ENCODE assay signal across 12 cellular contexts in the genomic region with DNA sequence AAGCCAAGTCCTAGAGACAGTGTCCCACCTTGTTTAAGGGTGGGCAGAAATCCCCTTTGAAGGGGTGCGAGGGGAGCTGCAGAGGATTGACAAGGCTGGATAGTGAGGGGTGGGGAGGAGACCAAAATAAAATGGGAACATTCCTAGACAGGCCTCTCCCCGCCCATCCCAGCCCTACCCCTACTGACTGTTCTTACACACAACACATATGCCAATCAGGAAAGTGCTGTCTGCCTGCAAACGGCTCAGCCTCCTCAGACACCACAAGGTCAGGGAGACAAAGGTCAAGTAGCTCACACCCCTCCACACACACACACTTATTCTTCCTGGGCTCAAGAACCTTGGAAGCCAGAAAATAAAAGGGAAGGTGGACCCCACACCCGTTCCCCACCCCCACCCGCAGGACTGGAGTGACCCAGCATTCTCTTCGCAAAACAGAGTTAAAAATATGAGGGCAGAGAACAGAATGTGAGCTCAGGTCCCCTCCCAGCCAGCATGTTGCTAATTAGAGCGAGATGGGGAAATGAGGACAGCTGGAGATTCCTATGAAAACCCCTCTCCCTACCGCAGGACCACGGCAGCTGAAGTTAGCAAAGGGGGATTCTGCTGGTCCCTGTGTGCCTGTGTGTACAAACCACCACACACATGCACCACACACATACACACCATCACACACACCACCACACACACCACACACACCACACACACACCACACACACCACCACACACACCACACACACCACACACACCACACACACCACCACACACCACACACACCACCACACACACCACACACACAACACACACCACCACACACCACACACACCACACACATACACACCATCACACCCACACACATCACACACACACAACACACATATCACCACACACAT.
DNase-seq lines count a peak whose midpoint lies in the region; ATAC-seq, FAIRE-seq and TF ChIP-seq lines count a peak whose summit lies in the region.
"Had no signal": no experiment of that assay in that cellular context is flagged by ENCODE, and none has a peak within 500 bp of the region (broad histone marks: within the 10 kb centered on the region; RNA-seq: fewer than 3 reads in every experiment).

No MANE protein-coding gene starts in this region.

- H3K79me2 ChIP-seq in endothelial cell of umbilical vein (ENCODE audit: control insufficient read depth, insufficient read depth, low read length), result no peaks in the 10 kb centered on the region

- H3K4me2 ChIP-seq in endothelial cell of umbilical vein (ENCODE audit: insufficient read depth, low read length), result no peak overlapping the region

- H3K27ac ChIP-seq in endothelial cell of umbilical vein (ENCODE audit: insufficient read depth, low read depth, low read length), result no peak overlapping the region
- H3K27ac ChIP-seq in endodermal cell (ENCODE audit: low read depth, low read length), result no peak overlapping the region
- H3K27ac ChIP-seq: VCaP had no signal

- WGBS in endodermal cell (ENCODE audit: insufficient coverage in 1 of 2, insufficient read length in 1 of 2), 2 experiments, result 89% methylated on average over 7 of the region's 9 CpGs; no CpG with 5 or more reads in 1 of the 2 experiments

- H3K9ac ChIP-seq in endothelial cell of umbilical vein (replicated peaks; ENCODE audit: extremely low read depth, insufficient read depth, low read length) (no peak overlapping the region), endodermal cell (ENCODE audit: extremely low read depth, low read length, poor library complexity, severe bottlenecking) (no peak overlapping the region)

- dilution Hi-C loops in endothelial cell of umbilical vein (cut with MboI; ENCODE audit: extremely low pct_ligation_motif_present, low sequenced_read_pairs), result no loop called here

- intact Hi-C loops in endothelial cell of umbilical vein (cut with micrococcal nuclease), result no loop called here
- intact Hi-C loops in mucosa of descending colon (cut with DNase I, micrococcal nuclease), result loop anchor here in 1 of 2 donors (10.0 kb wide), 1 partner anchor 180 kb away; no protein-coding TSS in a partner anchor

- H3K36me3 Mint-ChIP-seq in activated CD8-positive, alpha-beta memory T cell treated with anti-CD3 and anti-CD28 coated beads, Interleukin-2, amount 10 ng/mL, durations not matched to agents 7 days and 5 days, result peaks cover 3% of the 10 kb centered on the region
- peaks cover 6% of the 10 kb centered on the region for H3K36me3 Mint-ChIP-seq in endodermal cell (ENCODE audit: low read depth)

- H3K4me1 Mint-ChIP-seq in activated CD8-positive, alpha-beta memory T cell treated with anti-CD3 and anti-CD28 coated beads, Interleukin-2, amount 10 ng/mL, durations not matched to agents 7 days and 5 days, result peaks cover 2% of the 10 kb centered on the region
- H3K4me1 Mint-ChIP-seq in endodermal cell, result peaks cover 2% of the 10 kb centered on the region

- H3K9me3 ChIP-seq in endothelial cell of umbilical vein (replicated peaks; ENCODE audit: control insufficient read depth, insufficient read depth, low read length), result no peaks in the 10 kb centered on the region
- no peaks in the 10 kb centered on the region for H3K9me3 ChIP-seq in mucosa of descending colon
- no peaks in the 10 kb centered on the region for H3K9me3 ChIP-seq in endodermal cell (ENCODE audit: control insufficient read depth, low read length)

- peaks cover 4% of the 10 kb centered on the region for H3K9me3 Mint-ChIP-seq in activated CD8-positive, alpha-beta memory T cell treated with anti-CD3 and anti-CD28 coated beads, Interleukin-2, amount 10 ng/mL, durations not matched to agents 7 days and 5 days (ENCODE audit: low read depth)
- no peaks in the 10 kb centered on the region for H3K9me3 Mint-ChIP-seq in endodermal cell

- H3K4me3 ChIP-seq in endothelial cell of umbilical vein (replicated peaks in 1 of 3; ENCODE audit: insufficient read depth in 1 of 3, low read depth in 1 of 3, low read length in 3 of 3) (no peak overlapping the region), mucosa of descending colon (no peak overlapping the region), endodermal cell (ENCODE audit: low read length) (no peak overlapping the region)

- H3K27me3 Mint-ChIP-seq in activated CD8-positive, alpha-beta memory T cell treated with anti-CD3 and anti-CD28 coated beads, Interleukin-2, amount 10 ng/mL, durations not matched to agents 7 days and 5 days, result no peaks in the 10 kb centered on the region
- peaks cover 16% of the 10 kb centered on the region for H3K27me3 Mint-ChIP-seq in endodermal cell (ENCODE audit: insufficient read depth)

- no peak for TF ChIP-seq POLR2A in endothelial cell of umbilical vein (IDR thresholded peaks at IDR 0.05; ENCODE audit: low read depth, low read length)

- H4K20me1 ChIP-seq in endothelial cell of umbilical vein (replicated peaks; ENCODE audit: control insufficient read depth, extremely low read depth, insufficient read depth, low read length), result no peaks in the 10 kb centered on the region

- CTCF ChIA-PET in activated CD8-positive, alpha-beta memory T cell treated with anti-CD3 and anti-CD28 coated beads, Interleukin-2, amount 10 ng/mL, durations not matched to agents 7 days and 5 days (lab: Charles Lee), result interaction anchor here (0.8 to 1.2 kb wide), 2 partner anchors 16 to 19 kb away, joined by 3 read pairs; no protein-coding TSS in a partner anchor
- CTCF ChIA-PET in endothelial cell of umbilical vein (lab: Charles Lee), result interaction anchor here (0.8 to 1.3 kb wide), 4 partner anchors 19 to 189 kb away, joined by 3 read pairs; no protein-coding TSS in a partner anchor

- peaks cover 3 to 17% of the 10 kb centered on the region in 2 experiments for H3K36me3 ChIP-seq in endothelial cell of umbilical vein (ENCODE audit: control insufficient read depth in 2 of 2, extremely low read depth in 1 of 2, insufficient read depth in 2 of 2, low read length in 2 of 2)
- no peaks in the 10 kb centered on the region for H3K36me3 ChIP-seq in mucosa of descending colon (ENCODE audit: low read depth)
- H3K36me3 ChIP-seq in endodermal cell (ENCODE audit: control insufficient read depth, insufficient read depth, low read length), result no peaks in the 10 kb centered on the region

- H3K4me3 Mint-ChIP-seq in activated CD8-positive, alpha-beta memory T cell treated with anti-CD3 and anti-CD28 coated beads, Interleukin-2, amount 10 ng/mL, durations not matched to agents 7 days and 5 days, result no peak overlapping the region
- no peak overlapping the region for H3K4me3 Mint-ChIP-seq in endodermal cell

- H3K27ac Mint-ChIP-seq in activated CD8-positive, alpha-beta memory T cell treated with anti-CD3 and anti-CD28 coated beads, Interleukin-2, amount 10 ng/mL, durations not matched to agents 7 days and 5 days, result no peak overlapping the region
- no peak overlapping the region for H3K27ac Mint-ChIP-seq in endodermal cell

- H3K4me1 ChIP-seq in endothelial cell of umbilical vein (ENCODE audit: control insufficient read depth, extremely low read depth, insufficient read depth, low read length) (no peaks in the 10 kb centered on the region), mucosa of descending colon (ENCODE audit: low read depth) (no peaks in the 10 kb centered on the region), endodermal cell (ENCODE audit: control insufficient read depth, insufficient read depth, low read length) (no peaks in the 10 kb centered on the region)

- H2AFZ ChIP-seq in endothelial cell of umbilical vein (ENCODE audit: low read depth, low read length), result no peak overlapping the region

- POLR2A ChIA-PET in endothelial cell of umbilical vein (lab: Charles Lee), result no interaction called here

- H3K27me3 ChIP-seq in endothelial cell of umbilical vein (ENCODE audit: control insufficient read depth in 2 of 2, insufficient read depth in 2 of 2, low read length in 2 of 2), result no peaks in the 10 kb centered on the region
- H3K27me3 ChIP-seq in endodermal cell (ENCODE audit: control insufficient read depth, insufficient read depth, low read length, poor library complexity, severe bottlenecking), result no peaks in the 10 kb centered on the region

- H3K9me1 ChIP-seq in endothelial cell of umbilical vein (replicated peaks; ENCODE audit: control insufficient read depth, extremely low read depth, insufficient read depth, low read length), result no peaks in the 10 kb centered on the region

- FAIRE-seq in endothelial cell of umbilical vein (lab: Jason Lieb, UNC) (peak; percentile 86), urothelium cell line (lab: Jason Lieb, UNC) (peak; percentile 100)
- FAIRE-seq: endometrium had no signal

- TF ChIP-seq CTCF in endothelial cell of umbilical vein (IDR thresholded peaks at IDR 0.05; ENCODE audit: extremely low read depth in 1 of 2, insufficient read depth in 1 of 2, low read depth in 1 of 2, low read length in 2 of 2) (no peak), mucosa of descending colon (IDR thresholded peaks at IDR 0.05) (no peak), endodermal cell (conservative IDR thresholded peaks at IDR 0.05) (no peak)

- no TSS peak for BruUV-seq in endothelial cell of umbilical vein (replicated peaks; lab: Mats Ljungman, UMichigan)

- ATAC-seq in activated CD8-positive, alpha-beta memory T cell treated with anti-CD3 and anti-CD28 coated beads, Interleukin-2, amount 10 ng/mL, durations not matched to agents 7 days and 5 days, result peak; percentile 27
- peak; percentile 46 for ATAC-seq in mucosa of descending colon
- ATAC-seq in HG03354 (IDR thresholded peaks at IDR 0.05; ENCODE audit: poor library complexity, severe bottlenecking, unreplicated experiment), result no peak

- no peak for DNase-seq in activated CD8-positive, alpha-beta memory T cell treated with anti-CD3 and anti-CD28 coated beads, Interleukin-2, amount 10 ng/mL, durations not matched to agents 7 days and 5 days
- no peak for DNase-seq in activated CD8-positive, alpha-beta memory T cell treated with anti-CD3 and anti-CD28 coated beads, Interleukin-2, amount 50 U/mL, for 4 hours
- no peak for DNase-seq in endothelial cell of umbilical vein (ENCODE audit: low read depth, low spot score)
- DNase-seq in mucosa of descending colon, result no peak
- no peak for DNase-seq in urothelium cell line (ENCODE audit: low spot score)
- DNase-seq in NCI-H2107 treated with DMSO at 0.1 percent for 48 hours (lab: John Stamatoyannopoulos, UW; ENCODE audit: unreplicated experiment), result no peak
- no peak for DNase-seq in endodermal cell
- DNase-seq: activated gamma-delta T cell treated with Interleukin-2 at 50 U/mL for 16 hours, Karpas-422 had no signal

TF ChIP-seq in endothelial cell of umbilical vein, 7 proteins besides CTCF, POLR2A, EP300 and RAD21 (continues in another document):
- TF ChIP-seq GATA2 (IDR thresholded peaks at IDR 0.05; ENCODE audit: insufficient read depth, insufficient read length, low read depth, low read length), result no peak
- TF ChIP-seq EZH2 (IDR thresholded peaks at IDR 0.05; ENCODE audit: borderline replicate concordance, low read depth, low read length, severe bottlenecking), result no peak
- no peak for TF ChIP-seq FOS (IDR thresholded peaks at IDR 0.05; ENCODE audit: borderline replicate concordance, insufficient read depth, low read length)
- TF ChIP-seq POLR2AphosphoS5 (IDR thresholded peaks at IDR 0.05; ENCODE audit: insufficient read depth, low read depth, low read length), result no peak
- TF ChIP-seq, protein P1, sequence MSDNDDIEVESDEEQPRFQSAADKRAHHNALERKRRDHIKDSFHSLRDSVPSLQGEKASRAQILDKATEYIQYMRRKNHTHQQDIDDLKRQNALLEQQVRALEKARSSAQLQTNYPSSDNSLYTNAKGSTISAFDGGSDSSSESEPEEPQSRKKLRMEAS (IDR thresholded peaks at IDR 0.05; ENCODE audit: insufficient read depth, insufficient read length), result no peak
